ENCODE assay signal across 29 cellular contexts in genomic region chr1:232168513-232168912, GRCh38.
"Had no signal": no experiment of that assay in that cellular context is flagged by ENCODE, and none has a peak within 500 bp of the region (broad histone marks: within the 10 kb centered on the region; RNA-seq: fewer than 3 reads in every experiment).

No MANE protein-coding gene starts in this region.

- H3K27ac Mint-ChIP-seq: activated CD8-positive, alpha-beta T cell treated with anti-CD3 and anti-CD28 coated beads for 36 hours; activated naive CD8-positive, alpha-beta T cell; activated T-helper 17 cell treated with anti-CD3 and anti-CD28 coated beads, Interleukin-2, amount 50 U/mL, for 72 hours; dendritic cell treated with granulocyte-macrophage colony-stimulating factor and Interleukin-4, amounts not matched to agents 40 ng/mL and 50 ng/mL, for 4 days; endodermal cell; WTC11 had no signal

- H3K4me3 ChIP-seq: coronary artery, dorsolateral prefrontal cortex, gastrocnemius medialis had no signal

- H3K36me3 ChIP-seq: brain microvascular endothelial cell, gastrocnemius medialis had no signal

- DNase-seq: activated CD4-positive, alpha-beta T cell treated with anti-CD3 and anti-CD28 coated beads for 1 hour; activated CD4-positive, alpha-beta T cell treated with anti-CD3 and anti-CD28 coated beads for 4 hours; activated CD4-positive, alpha-beta T cell treated with anti-CD3 and anti-CD28 coated beads, Interleukin-2, amount 50 U/mL, for 1 hour; activated CD4-positive, alpha-beta T cell treated with anti-CD3 and anti-CD28 coated beads, Interleukin-2, amount 50 U/mL, for 48 hours; activated CD8-positive, alpha-beta memory T cell treated with anti-CD3 and anti-CD28 coated beads for 24 hours; activated CD8-positive, alpha-beta T cell treated with anti-CD3 and anti-CD28 coated beads for 36 hours; activated effector memory CD4-positive, alpha-beta T cell treated with Interleukin-2 at 50 U/mL for 16 hours; activated gamma-delta T cell treated with Interleukin-2 at 50 U/mL for 16 hours; activated naive CD4-positive, alpha-beta T cell treated with anti-CD3 and anti-CD28 coated beads, Interleukin-2, amount 50 U/mL, for 16 hours; activated naive CD4-positive, alpha-beta T cell treated with Interleukin-2 at 50 U/mL for 16 hours; activated T-cell treated with anti-CD3 and anti-CD28 coated beads, Interleukin-2, amount 50 U/mL, for 4 hours; amniotic stem cell; anterior cingulate cortex; brain microvascular endothelial cell; dorsolateral prefrontal cortex; effector memory CD4-positive, alpha-beta T cell; endodermal cell; foreskin keratinocyte; gastrocnemius medialis; glutamatergic neuron; T-helper 2 cell had no signal

- H3K4me1 ChIP-seq: foreskin keratinocyte, gastrocnemius medialis had no signal

- H3K27ac ChIP-seq: brain microvascular endothelial cell, coronary artery, dorsolateral prefrontal cortex, foreskin keratinocyte, gastrocnemius medialis, VCaP had no signal

- H3K9me3 Mint-ChIP-seq: activated T-helper 17 cell treated with anti-CD3 and anti-CD28 coated beads, Interleukin-2, amount 50 U/mL, for 72 hours; central memory CD8-positive, alpha-beta T cell; dendritic cell treated with granulocyte-macrophage colony-stimulating factor and Interleukin-4, amounts not matched to agents 40 ng/mL and 50 ng/mL, for 4 days; endodermal cell had no signal

- ATAC-seq: activated CD8-positive, alpha-beta T cell treated with anti-CD3 and anti-CD28 coated beads for 36 hours; activated T-cell treated with anti-CD3 and anti-CD28 coated beads, Interleukin-2, amount 50 U/mL, for 4 hours; activated T-helper 17 cell treated with anti-CD3 and anti-CD28 coated beads, Interleukin-2, amount 50 U/mL, for 72 hours; esophagus mucosa; foreskin keratinocyte; gastrocnemius medialis; WTC11 had no signal

- H3K4me1 Mint-ChIP-seq: central memory CD8-positive, alpha-beta T cell had no signal

- H3K27me3 ChIP-seq: brain microvascular endothelial cell, dorsolateral prefrontal cortex, foreskin keratinocyte, gastrocnemius medialis had no signal

- H3K4me3 Mint-ChIP-seq: activated CD8-positive, alpha-beta T cell treated with anti-CD3 and anti-CD28 coated beads for 36 hours; activated naive CD8-positive, alpha-beta T cell; activated T-cell treated with anti-CD3 and anti-CD28 coated beads, Interleukin-2, amount 50 U/mL, for 4 hours; activated T-helper 17 cell treated with anti-CD3 and anti-CD28 coated beads, Interleukin-2, amount 50 U/mL, for 72 hours; central memory CD8-positive, alpha-beta T cell; dendritic cell treated with granulocyte-macrophage colony-stimulating factor and Interleukin-4, amounts not matched to agents 40 ng/mL and 50 ng/mL, for 4 days; endodermal cell; WTC11 had no signal

- H3K9me3 ChIP-seq: gastrocnemius medialis had no signal
